12 cellular contexts compared by ENCODE assay signal in genomic region chr14:75315143-75315542, GRCh38. TPM values are rescaled to one million over a fixed set of nuclear protein-coding genes. Genes with fewer than 3 reads are reported as not detected.
DNase-seq lines count a peak whose midpoint lies in the region; ATAC-seq and TF ChIP-seq lines count a peak whose summit lies in the region.
"Had no signal": no experiment of that assay in that cellular context is flagged by ENCODE, and none has a peak within 500 bp of the region (broad histone marks: within the 10 kb centered on the region; RNA-seq: fewer than 3 reads in every experiment).

No MANE protein-coding gene starts in this region.

- H3K4me1 Mint-ChIP-seq in activated CD4-positive, alpha-beta memory T cell treated with anti-CD3 and anti-CD28 coated beads for 36 hours (ENCODE audit: low read depth) = peaks cover 3% of the 10 kb centered on the region
- H3K4me1 Mint-ChIP-seq in CD4-positive, alpha-beta memory T cell = peaks cover 0 to 9% (median 3%) of the 10 kb centered on the region in 4 donors

- H3K9me3 Mint-ChIP-seq in activated CD4-positive, alpha-beta memory T cell treated with anti-CD3 and anti-CD28 coated beads for 36 hours = peaks cover 1% of the 10 kb centered on the region
- peaks cover 0 to 2% (median 0%) of the 10 kb centered on the region in 8 donors for H3K9me3 Mint-ChIP-seq in CD4-positive, alpha-beta memory T cell

- WGBS in adrenal gland, 4 donors = 15 to 31% (median 20%) methylated on average over 4 of the region's 4 CpGs

- ATAC-seq in left cardiac atrium = peak; percentile 13 to 50

- TF ChIP-seq POLR2A in adrenal gland (IDR thresholded peaks at IDR 0.05) = no peak

- intact Hi-C loops in adrenal gland (cut with DNase I) = no loop called here
- intact Hi-C loops in left cardiac atrium (cut with DNase I) = no loop called here
- intact Hi-C loops in activated CD4-positive, alpha-beta memory T cell treated with anti-CD3 and anti-CD28 coated beads for 36 hours (cut with micrococcal nuclease) = no loop called here
- intact Hi-C loops in CD4-positive, alpha-beta memory T cell (cut with micrococcal nuclease) = no loop called here

- CTCF ChIA-PET in activated CD4-positive, alpha-beta memory T cell treated with anti-CD3 and anti-CD28 coated beads for 36 hours (lab: Charles Lee) = interaction anchor here (1.2 kb wide), 1 partner anchor 173 kb away, joined by 5 read pairs; no protein-coding TSS in a partner anchor
- CTCF ChIA-PET in CD4-positive, alpha-beta memory T cell (lab: Charles Lee; ENCODE audit: partially characterized antibody) = interaction anchor here (0.5 to 1.2 kb wide), 2 partner anchors 20 to 104 kb away, joined by 3 read pairs; no protein-coding TSS in a partner anchor

- peaks cover 0 to 13% of the 10 kb centered on the region in 2 donors for H3K4me1 ChIP-seq in adrenal gland (replicated peaks in 1 of 2)
- H3K4me1 ChIP-seq in CD4-positive, alpha-beta memory T cell (ENCODE audit: insufficient read depth, low read length) = no peaks in the 10 kb centered on the region

- no peak overlapping the region for H3K4me3 Mint-ChIP-seq in activated CD4-positive, alpha-beta memory T cell treated with anti-CD3 and anti-CD28 coated beads for 36 hours
- H3K4me3 Mint-ChIP-seq in CD4-positive, alpha-beta memory T cell = no peak overlapping the region

- DNase-seq in DMS 273 (lab: John Stamatoyannopoulos, UW; ENCODE audit: unreplicated experiment) = peak; percentile 21
- DNase-seq in DMS 273 treated with DMSO at 0.1 percent for 48 hours (lab: John Stamatoyannopoulos, UW) = no peak
- DNase-seq in adrenal gland = peak in 6 of 7 donors; percentile 47 to 82 (median 64)
- no peak for DNase-seq in left cardiac atrium
- peak; percentile 70 for DNase-seq in stromal cell of bone marrow (ENCODE audit: low read depth)
- no peak for DNase-seq in activated CD4-positive, alpha-beta memory T cell treated with anti-CD3 and anti-CD28 coated beads for 36 hours
- no peak for DNase-seq in CD4-positive, alpha-beta memory T cell
- no peak for DNase-seq in activated CD4-positive, CD25-positive, alpha-beta regulatory T cell (lab: John Stamatoyannopoulos, UW)
- DNase-seq: activated T-cell treated with anti-CD3 and anti-CD28 coated beads, Interleukin-2, amount 50 U/mL, for 48 hours; NCI-H2029 treated with DMSO at 0.1 percent for 48 hours; tibial artery had no signal

- peak overlapping the region in 3 of 5 donors; percentile 17 to 70 (median 67) for H3K27ac ChIP-seq in adrenal gland
- H3K27ac ChIP-seq in CD4-positive, alpha-beta memory T cell (ENCODE audit: low read depth, low read length) = no peak overlapping the region
- H3K27ac ChIP-seq: 22Rv1 had no signal

- H3K4me3 ChIP-seq in adrenal gland = no peak overlapping the region
- H3K4me3 ChIP-seq in CD4-positive, alpha-beta memory T cell (ENCODE audit: low read length in 2 of 2) = no peak overlapping the region
- H3K4me3 ChIP-seq: tibial artery had no signal

- H3K36me3 Mint-ChIP-seq in activated CD4-positive, alpha-beta memory T cell treated with anti-CD3 and anti-CD28 coated beads for 36 hours = no peaks in the 10 kb centered on the region
- no peaks in the 10 kb centered on the region for H3K36me3 Mint-ChIP-seq in CD4-positive, alpha-beta memory T cell

- peaks cover 6% of the 10 kb centered on the region for H3K27me3 Mint-ChIP-seq in activated CD4-positive, alpha-beta memory T cell treated with anti-CD3 and anti-CD28 coated beads for 36 hours
- H3K27me3 Mint-ChIP-seq in CD4-positive, alpha-beta memory T cell = peaks cover 0 to 4% of the 10 kb centered on the region in 2 donors

- no peaks in the 10 kb centered on the region for H3K9me3 ChIP-seq in adrenal gland (replicated peaks in 1 of 3)
- H3K9me3 ChIP-seq in CD4-positive, alpha-beta memory T cell (ENCODE audit: control insufficient read depth in 1 of 2, low read length in 2 of 2) = no peaks in the 10 kb centered on the region
- H3K9me3 ChIP-seq: tibial artery had no signal

- H3K27ac Mint-ChIP-seq in activated CD4-positive, alpha-beta memory T cell treated with anti-CD3 and anti-CD28 coated beads for 36 hours = no peak overlapping the region
- no peak overlapping the region for H3K27ac Mint-ChIP-seq in CD4-positive, alpha-beta memory T cell

- no peaks in the 10 kb centered on the region for H3K36me3 ChIP-seq in adrenal gland (replicated peaks in 1 of 2)
- no peaks in the 10 kb centered on the region for H3K36me3 ChIP-seq in CD4-positive, alpha-beta memory T cell (ENCODE audit: insufficient read depth, low read length)
- H3K36me3 ChIP-seq: tibial artery had no signal

- POLR2A ChIA-PET in activated CD4-positive, alpha-beta memory T cell treated with anti-CD3 and anti-CD28 coated beads for 36 hours (lab: Charles Lee) = no interaction called here
- POLR2A ChIA-PET in CD4-positive, alpha-beta memory T cell (lab: Charles Lee; ENCODE audit: partially characterized antibody) = no interaction called here

- no peaks in the 10 kb centered on the region for H3K27me3 ChIP-seq in adrenal gland
- no peaks in the 10 kb centered on the region for H3K27me3 ChIP-seq in CD4-positive, alpha-beta memory T cell (ENCODE audit: insufficient read depth, low read length)
- H3K27me3 ChIP-seq: tibial artery had no signal

- TF ChIP-seq CTCF in adrenal gland (IDR thresholded peaks at IDR 0.05) = no peak

RNA-seq across cellular contexts. Expression of gene FOS, which starts 36.5 kb away (rescaled TPM):
- total RNA-seq in adrenal gland = 100 to 1,000 TPM in 5 of 8 donors, 10 to 100 TPM in 3; 47.9 to 393 (median 152) TPM
- 100 to 1,000 TPM in 2 of 3 donors, 10 to 100 TPM in 1; 63.2 to 129 (median 107) TPM for polyA plus RNA-seq in adrenal gland
- 100 to 1,000 TPM in 1 of 2 donors, 10 to 100 TPM in 1; 69.4 to 160 TPM for total RNA-seq in left cardiac atrium
- 10 to 100 TPM; 21.1 to 26.7 TPM for total RNA-seq in activated CD4-positive, alpha-beta memory T cell treated with anti-CD3 and anti-CD28 coated beads for 36 hours
- 1 to 10 TPM; 4.1 to 4.3 TPM for total RNA-seq in CD4-positive, alpha-beta memory T cell
- polyA plus RNA-seq in CD4-positive, alpha-beta memory T cell = 100 to 1,000 TPM; 162 to 519 TPM

Comparison
In these comparisons a context has a peak if more than half of its experiments do, and no peak if none do; other contexts are left out.
1. DNase-seq: peak in DMS 273 (single experiment), adrenal gland (6 of 7) and stromal cell of bone marrow (single experiment); none in DMS 273 treated with DMSO at 0.1 percent for 48 hours (single experiment), left cardiac atrium (single experiment), activated CD4-positive, alpha-beta memory T cell treated with anti-CD3 and anti-CD28 coated beads for 36 hours (single experiment), CD4-positive, alpha-beta memory T cell (0 of 5) and activated CD4-positive, CD25-positive, alpha-beta regulatory T cell (0 of 4).
2. RNA of gene FOS, which starts 36.5 kb away (total RNA-seq): 47.9 to 393 TPM in adrenal gland, 69.4 to 160 TPM in left cardiac atrium and 21.1 to 26.7 TPM in activated CD4-positive, alpha-beta memory T cell treated with anti-CD3 and anti-CD28 coated beads for 36 hours; 4.1 to 4.3 TPM in CD4-positive, alpha-beta memory T cell; every median in the first group is over 4 times any median in the second.